8 cellular contexts compared by ENCODE assay signal in genomic region chr1:109493805-109494539, GRCh38. TPM values are rescaled to one million over a fixed set of nuclear protein-coding genes. Genes with fewer than 3 reads are reported as not detected.
DNase-seq lines count a peak whose midpoint lies in the region; ATAC-seq and TF ChIP-seq lines count a peak whose summit lies in the region.

Gene CYB561D1 (plus strand): TSS chr1:109494094. CDS start chr1:109494140, 46 bp downstream.

- H2AFZ ChIP-seq in KMS-11 (ENCODE audit: low read depth) (peak within 1 kb of the TSS; percentile 75), neuron (ENCODE audit: low read depth, low read length) (no peak within 1 kb of the TSS)

- H3K27ac ChIP-seq in KMS-11: no peak within 1 kb of the TSS
- peak within 1 kb of the TSS; percentile 83 for H3K27ac ChIP-seq in RWPE1
- H3K27ac ChIP-seq in subcutaneous abdominal adipose tissue (ENCODE audit: low read depth, low read length): peak within 1 kb of the TSS; percentile 41

- H3K36me3 ChIP-seq in KMS-11 (ENCODE audit: insufficient read depth): no peaks in the 10 kb centered on the region; the same call in 1 of the 2 replicates
- peaks cover 32% of the 10 kb centered on the region for H3K36me3 ChIP-seq in neuron (ENCODE audit: insufficient read depth, low read length)
- peaks cover 0 to 38% (median 24%) of the 10 kb centered on the region in 5 donors for H3K36me3 ChIP-seq in subcutaneous abdominal adipose tissue (ENCODE audit: control insufficient read depth in 5 of 5, insufficient read depth in 5 of 5, low read length in 5 of 5)

- CTCF ChIA-PET in RWPE1 (lab: Yijun Ruan, JAX): interaction anchor here (0.6 to 10.6 kb wide), 13 partner anchors 11 to 332 kb away, joined by 3 to 180 read pairs (median 4); partner anchors contain the start of genes AMIGO1 and PSMA5

- H3K4me1 ChIP-seq in KMS-11 (ENCODE audit: low read depth, poor library complexity, severe bottlenecking): peaks cover 18% of the 10 kb centered on the region
- peaks cover 17% of the 10 kb centered on the region for H3K4me1 ChIP-seq in neuron (ENCODE audit: insufficient read depth, low read length)
- H3K4me1 ChIP-seq in subcutaneous abdominal adipose tissue (ENCODE audit: control insufficient read depth in 5 of 5, insufficient read depth in 5 of 5, low read length in 5 of 5): peaks cover 3 to 26% (median 17%) of the 10 kb centered on the region in 5 donors

- peak within 1 kb of the TSS; percentile 43; the same call in 1 of the 2 replicates for H3K9ac ChIP-seq in KMS-11
- peak within 1 kb of the TSS; percentile 30 to 68 (median 52) for H3K9ac ChIP-seq in subcutaneous abdominal adipose tissue (ENCODE audit: low read length in 5 of 5)

- H3K27me3 ChIP-seq in KMS-11 (ENCODE audit: insufficient read depth, low read depth) (no peaks in the 10 kb centered on the region), neuron (ENCODE audit: insufficient read depth, low read length) (no peaks in the 10 kb centered on the region), subcutaneous abdominal adipose tissue (ENCODE audit: control insufficient read depth in 5 of 5, insufficient read depth in 4 of 5, low read length in 5 of 5) (no peaks in the 10 kb centered on the region)

- H3K9me3 ChIP-seq in neuron (ENCODE audit: low read length) (no peaks in the 10 kb centered on the region), subcutaneous abdominal adipose tissue (ENCODE audit: control insufficient read depth in 5 of 5, low read length in 5 of 5) (no peaks in the 10 kb centered on the region)

- H3K4me2 ChIP-seq in KMS-11: peak within 1 kb of the TSS; percentile 61

- peak; percentile 86 for ATAC-seq in GM21737 (IDR thresholded peaks at IDR 0.05; ENCODE audit: unreplicated experiment)

- peaks cover 14% of the 10 kb centered on the region; the same call in 1 of the 2 replicates for H3K79me2 ChIP-seq in KMS-11 (ENCODE audit: insufficient read depth, low read depth)

- DNase-seq in ELR (ENCODE audit: low read depth): peak; percentile 86
- DNase-seq in RWPE1 (ENCODE audit: low spot score): peak; percentile 85
- DNase-seq in activated effector memory CD4-positive, alpha-beta T cell treated with anti-CD3 and anti-CD28 coated beads, Interleukin-2, amount 50 U/mL, for 16 hours: peak; percentile 96
- peak; percentile 84 for DNase-seq in fibroblast of villous mesenchyme (ENCODE audit: low read depth)

- POLR2A ChIA-PET in RWPE1 (lab: Yijun Ruan, JAX; ENCODE audit: low non-redundant PET): interaction anchor here (0.5 to 0.6 kb wide), 2 partner anchors 62 to 463 kb away, joined by 3 read pairs; no protein-coding TSS in a partner anchor

- TF ChIP-seq CTCF in KMS-11 (conservative IDR thresholded peaks at IDR 0.05; ENCODE audit: low read depth, low read length) (peak; percentile 98), RWPE1 (conservative IDR thresholded peaks at IDR 0.05; ENCODE audit: low read depth) (peak; percentile 96), fibroblast of villous mesenchyme (IDR thresholded peaks at IDR 0.05; ENCODE audit: insufficient read depth, low read depth, low read length) (peak; percentile 87)

- no peaks in the 10 kb centered on the region for H4K20me1 ChIP-seq in KMS-11 (ENCODE audit: insufficient read depth)

- peak within 1 kb of the TSS; percentile 99 for H3K4me3 ChIP-seq in KMS-11 (IDR thresholded peaks at IDR 0.05; ENCODE audit: insufficient read depth, low read depth, low read length)
- peak within 1 kb of the TSS; percentile 90 for H3K4me3 ChIP-seq in fibroblast of villous mesenchyme (ENCODE audit: low read depth, low read length)
- peak within 1 kb of the TSS; percentile 90 for H3K4me3 ChIP-seq in neuron (ENCODE audit: low read length)
- peak within 1 kb of the TSS; percentile 84 to 99 (median 96) for H3K4me3 ChIP-seq in subcutaneous abdominal adipose tissue (ENCODE audit: low read depth in 1 of 5, low read length in 5 of 5)

RNA-seq across cellular contexts. Expression of gene CYB561D1, which starts in this region (rescaled TPM):
- total RNA-seq in fibroblast of villous mesenchyme: 4.7 and 6.1 TPM in 2 replicates
